In the genomic region with DNA sequence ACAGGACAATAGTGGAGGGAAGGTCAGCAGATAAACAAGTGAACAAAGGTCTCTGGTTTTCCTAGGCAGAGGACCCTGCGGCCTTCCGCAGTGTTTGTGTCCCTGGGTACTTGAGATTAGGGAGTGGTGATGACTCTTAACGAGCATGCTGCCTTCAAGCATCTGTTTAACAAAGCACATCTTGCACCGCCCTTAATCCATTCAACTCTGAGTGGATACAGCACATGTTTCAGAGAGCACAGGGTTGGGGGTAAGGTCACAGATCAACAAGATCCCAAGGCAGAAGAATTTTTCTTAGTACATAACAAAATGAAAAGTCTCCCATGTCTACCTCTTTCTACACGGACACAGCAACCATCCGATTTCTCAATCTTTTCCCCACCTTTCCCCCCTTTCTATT, we compare ENCODE assay signal across 3 cellular contexts. TPM values are rescaled to one million over a fixed set of nuclear protein-coding genes. Genes with fewer than 3 reads are reported as not detected.
"Had no signal": no experiment of that assay in that cellular context is flagged by ENCODE, and none has a peak within 500 bp of the region (broad histone marks: within the 10 kb centered on the region; RNA-seq: fewer than 3 reads in every experiment).

No MANE protein-coding gene starts in this region.

RNA-seq across cellular contexts. Expression of gene CLDN3, which starts 26.6 kb away (rescaled TPM):
- total RNA-seq: GM23248, H4, HFFc6 had no signal
- polyA plus RNA-seq: GM23248 had no signal

RNA-seq across cellular contexts. Expression of gene CLDN4, which starts 34.1 kb away (rescaled TPM):
- total RNA-seq: GM23248 had no signal
